In the genomic region with DNA sequence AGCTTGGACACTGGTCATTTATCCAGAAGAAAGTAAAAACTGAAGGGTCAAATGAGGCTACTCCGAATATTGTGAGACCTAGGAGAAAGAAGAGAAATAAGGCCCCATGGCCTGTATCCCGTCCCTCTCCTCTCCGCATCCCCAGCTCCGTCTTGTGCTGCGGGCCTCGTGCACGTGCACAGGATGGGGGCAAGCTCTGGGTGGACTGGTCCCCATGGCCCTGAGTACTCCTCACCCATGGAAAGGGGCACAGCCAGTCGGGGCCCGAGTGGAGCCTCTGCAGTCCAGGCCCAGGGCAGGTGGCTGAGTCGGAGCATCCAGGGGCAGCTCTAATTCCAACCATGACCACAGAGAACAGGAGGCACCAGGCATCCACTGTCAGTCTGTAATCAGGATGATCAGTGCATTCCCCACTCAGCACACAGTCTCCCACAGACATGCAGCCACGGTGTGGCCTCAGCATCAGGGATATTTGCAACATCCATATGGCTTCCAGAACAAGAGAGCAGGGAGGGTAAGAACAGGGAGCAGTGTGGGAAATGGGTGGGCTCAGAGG, we compare ENCODE assay signal across 27 cellular contexts. TPM values are rescaled to one million over a fixed set of nuclear protein-coding genes. Genes with fewer than 3 reads are reported as not detected.
"Had no signal": no experiment of that assay in that cellular context is flagged by ENCODE, and none has a peak within 500 bp of the region (broad histone marks: within the 10 kb centered on the region; RNA-seq: fewer than 3 reads in every experiment).

No MANE protein-coding gene starts in this region.

- ATAC-seq: activated T-cell treated with anti-CD3 and anti-CD28 coated beads, Interleukin-2, amount 50 U/mL, for 4 hours; T-cell had no signal

- H3K9me3 Mint-ChIP-seq: activated CD4-positive, alpha-beta memory T cell treated with anti-CD3 and anti-CD28 coated beads for 36 hours; activated CD4-positive, alpha-beta T cell treated with anti-CD3 and anti-CD28 coated beads, Interleukin-2, amount 10 ng/mL, durations not matched to agents 7 days and 5 days; activated naive CD4-positive, alpha-beta T cell treated with anti-CD3 and anti-CD28 coated beads for 36 hours; activated T-cell treated with anti-CD3 and anti-CD28 coated beads, Interleukin-2, amount 50 U/mL, for 4 hours; central memory CD8-positive, alpha-beta T cell; T-cell had no signal

- H3K36me3 Mint-ChIP-seq: activated CD4-positive, alpha-beta memory T cell treated with anti-CD3 and anti-CD28 coated beads for 36 hours; activated naive CD8-positive, alpha-beta T cell; brain; T-cell had no signal

- H3K27ac ChIP-seq: SK-N-MC had no signal

- DNase-seq: activated CD4-positive, alpha-beta memory T cell treated with anti-CD3 and anti-CD28 coated beads for 36 hours; activated CD4-positive, alpha-beta T cell treated with anti-CD3 and anti-CD28 coated beads, Interleukin-2, amount 10 ng/mL, durations not matched to agents 7 days and 5 days; activated CD4-positive, CD25-positive, alpha-beta regulatory T cell; activated CD8-positive, alpha-beta memory T cell treated with anti-CD3 and anti-CD28 coated beads for 24 hours; activated effector memory CD4-positive, alpha-beta T cell treated with anti-CD3 and anti-CD28 coated beads, Interleukin-2, amount 50 U/mL, for 16 hours; activated naive CD4-positive, alpha-beta T cell treated with anti-CD3 and anti-CD28 coated beads for 36 hours; activated T-cell treated with anti-CD3 and anti-CD28 coated beads, Interleukin-2, amount 50 U/mL, for 4 hours; Kasumi-1; NCI-H1092; NCI-H1417; NCI-H1930; NCI-H345; NCI-H510A; NCI-H526 treated with DMSO at 0.1 percent for 48 hours; NCI-H82; SIG-M5; T-cell; T-helper 2 cell; T1000 had no signal

- H3K4me3 Mint-ChIP-seq: activated CD4-positive, alpha-beta memory T cell treated with anti-CD3 and anti-CD28 coated beads for 36 hours; activated CD4-positive, alpha-beta T cell treated with anti-CD3 and anti-CD28 coated beads, Interleukin-2, amount 10 ng/mL, durations not matched to agents 7 days and 5 days; activated naive CD4-positive, alpha-beta T cell treated with anti-CD3 and anti-CD28 coated beads for 36 hours; activated naive CD8-positive, alpha-beta T cell; activated T-cell treated with anti-CD3 and anti-CD28 coated beads, Interleukin-2, amount 50 U/mL, for 4 hours; brain; central memory CD8-positive, alpha-beta T cell; T-cell had no signal

- H3K4me3 ChIP-seq: SK-N-MC had no signal

- H3K27ac Mint-ChIP-seq: activated CD4-positive, alpha-beta memory T cell treated with anti-CD3 and anti-CD28 coated beads for 36 hours; activated CD4-positive, alpha-beta T cell treated with anti-CD3 and anti-CD28 coated beads, Interleukin-2, amount 10 ng/mL, durations not matched to agents 7 days and 5 days; activated naive CD4-positive, alpha-beta T cell treated with anti-CD3 and anti-CD28 coated beads for 36 hours; activated naive CD8-positive, alpha-beta T cell; brain; T-cell had no signal

RNA-seq across cellular contexts. Expression of gene OLIG1, which starts 12.5 kb away (rescaled TPM):
- total RNA-seq: activated CD4-positive, alpha-beta memory T cell treated with anti-CD3 and anti-CD28 coated beads for 36 hours; activated CD4-positive, alpha-beta T cell treated with anti-CD3 and anti-CD28 coated beads, Interleukin-2, amount 10 ng/mL, durations not matched to agents 7 days and 5 days; activated naive CD4-positive, alpha-beta T cell treated with anti-CD3 and anti-CD28 coated beads for 36 hours; activated T-cell treated with anti-CD3 and anti-CD28 coated beads, Interleukin-2, amount 50 U/mL, for 4 hours; astrocyte; M059J; OCI-LY7; RPMI7951; T-cell had no signal

RNA-seq across cellular contexts. Expression of gene OLIG2, which starts 31.7 kb away (rescaled TPM):
- total RNA-seq: activated CD4-positive, alpha-beta memory T cell treated with anti-CD3 and anti-CD28 coated beads for 36 hours; activated CD4-positive, alpha-beta T cell treated with anti-CD3 and anti-CD28 coated beads, Interleukin-2, amount 10 ng/mL, durations not matched to agents 7 days and 5 days; activated naive CD4-positive, alpha-beta T cell treated with anti-CD3 and anti-CD28 coated beads for 36 hours; activated T-cell treated with anti-CD3 and anti-CD28 coated beads, Interleukin-2, amount 50 U/mL, for 4 hours; M059J; OCI-LY7; T-cell had no signal
